In the genomic region with DNA sequence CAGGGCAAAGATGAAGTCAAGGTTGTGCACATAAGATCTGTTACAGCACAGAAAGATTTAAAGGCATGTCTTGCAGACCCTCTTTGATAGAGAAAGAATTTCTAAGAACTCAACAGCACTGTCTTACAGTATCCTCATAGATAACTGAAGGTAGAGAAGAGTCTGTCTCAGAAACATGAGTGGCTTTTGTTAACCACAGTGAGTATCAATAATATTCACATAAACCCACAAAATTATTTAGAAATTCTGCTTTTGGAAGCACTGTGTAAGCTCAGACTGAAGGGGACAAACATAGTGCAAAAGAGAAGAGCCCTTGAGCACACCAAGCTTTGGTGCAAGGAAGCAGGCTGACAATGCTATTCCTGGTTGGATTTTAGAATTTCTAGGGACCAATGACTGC, we compare ENCODE assay signal across 34 cellular contexts.
"Had no signal": no experiment of that assay in that cellular context is flagged by ENCODE, and none has a peak within 500 bp of the region (broad histone marks: within the 10 kb centered on the region; RNA-seq: fewer than 3 reads in every experiment).

No MANE protein-coding gene starts in this region.

- H3K4me3 ChIP-seq: ascending aorta, esophagus muscularis mucosa, gastrocnemius medialis had no signal

- H3K9me3 Mint-ChIP-seq: activated CD4-positive, alpha-beta memory T cell treated with anti-CD3 and anti-CD28 coated beads for 36 hours; activated naive CD4-positive, alpha-beta T cell treated with anti-CD3 and anti-CD28 coated beads for 36 hours; activated naive CD4-positive, alpha-beta T cell treated with anti-CD3 and anti-CD28 coated beads, Interleukin-2, amount 50 U/mL, for 24 hours; activated naive CD8-positive, alpha-beta T cell treated with anti-CD3 and anti-CD28 coated beads for 36 hours; activated naive CD8-positive, alpha-beta T cell treated with anti-CD3 and anti-CD28 coated beads, Interleukin-2, amount 50 U/mL, for 24 hours; activated T-helper 1 cell treated with anti-CD3 and anti-CD28 coated beads, Interleukin-12 subunit alpha, Interleukin-12 subunit beta, Interleukin-2, Interleukin-4 antibody, amounts not matched to agents 30 ng/mL and 10 ng/mL and 1 ng/mL, durations not matched to agents 14 hours and 24 hours and 36 hours; activated T-helper 2 cell treated with anti-CD3 and anti-CD28 coated beads, Interferon-gamma antibody, Interleukin-2, Interleukin-4, amounts not matched to agents 10 μg/mL and 5 μg/mL and 100 μg/mL, durations not matched to agents 14 hours and 24 hours and 36 hours; central memory CD8-positive, alpha-beta T cell; effector memory CD8-positive, alpha-beta T cell; T-helper 2 cell treated with Interferon-gamma antibody and Interleukin-4, amounts not matched to agents 5 μg/mL and 100 μg/mL, for 36 hours had no signal

- ATAC-seq: activated CD4-positive, alpha-beta T cell treated with anti-CD3 and anti-CD28 coated beads for 36 hours; activated CD8-positive, alpha-beta memory T cell treated with anti-CD3 and anti-CD28 coated beads, Interleukin-2, amount 10 ng/mL, durations not matched to agents 7 days and 5 days; activated CD8-positive, alpha-beta T cell treated with anti-CD3 and anti-CD28 coated beads, Interleukin-2, amount 10 ng/mL, durations not matched to agents 7 days and 5 days; activated naive CD8-positive, alpha-beta T cell treated with anti-CD3 and anti-CD28 coated beads, Interleukin-2, amount 50 U/mL, for 24 hours; effector memory CD8-positive, alpha-beta T cell; foreskin keratinocyte; gastrocnemius medialis; T-helper 17 cell had no signal

- FAIRE-seq: bronchial epithelial cell had no signal

- H3K9me3 ChIP-seq: ascending aorta, esophagus muscularis mucosa, gastrocnemius medialis had no signal

- H3K27me3 Mint-ChIP-seq: activated CD4-positive, alpha-beta memory T cell treated with anti-CD3 and anti-CD28 coated beads for 36 hours; activated CD4-positive, alpha-beta T cell treated with anti-CD3 and anti-CD28 coated beads for 36 hours; activated CD4-positive, alpha-beta T cell treated with anti-CD3 and anti-CD28 coated beads, Interleukin-2, amount 10 ng/mL, durations not matched to agents 24 days and 14 days; activated CD8-positive, alpha-beta memory T cell treated with anti-CD3 and anti-CD28 coated beads, Interleukin-2, amount 10 ng/mL, durations not matched to agents 7 days and 5 days; activated naive CD4-positive, alpha-beta T cell treated with anti-CD3 and anti-CD28 coated beads, Interleukin-2, amount 50 U/mL, for 24 hours; activated naive CD8-positive, alpha-beta T cell treated with anti-CD3 and anti-CD28 coated beads for 36 hours; activated naive CD8-positive, alpha-beta T cell treated with anti-CD3 and anti-CD28 coated beads, Interleukin-2, amount 50 U/mL, for 24 hours; central memory CD8-positive, alpha-beta T cell; effector memory CD8-positive, alpha-beta T cell; T-helper 17 cell had no signal

- H3K36me3 ChIP-seq: brain microvascular endothelial cell had no signal

- H3K27ac ChIP-seq: ascending aorta, brain microvascular endothelial cell, esophagus muscularis mucosa, foreskin keratinocyte, gastrocnemius medialis had no signal

- H3K4me1 ChIP-seq: foreskin keratinocyte, gastrocnemius medialis had no signal

- H3K27me3 ChIP-seq: ascending aorta, brain microvascular endothelial cell, esophagus muscularis mucosa, foreskin keratinocyte, gastrocnemius medialis had no signal

- DNase-seq: activated CD4-positive, alpha-beta memory T cell treated with anti-CD3 and anti-CD28 coated beads for 36 hours; activated CD4-positive, alpha-beta T cell treated with anti-CD3 and anti-CD28 coated beads for 36 hours; activated CD4-positive, alpha-beta T cell treated with anti-CD3 and anti-CD28 coated beads, Interleukin-2, amount 10 ng/mL, durations not matched to agents 24 days and 14 days; activated CD4-positive, CD25-positive, alpha-beta regulatory T cell; activated CD4-positive, CD25-positive, alpha-beta regulatory T cell treated with anti-CD3 and anti-CD28 coated beads, Interleukin-2, amount 50 U/mL, for 72 hours; activated CD8-positive, alpha-beta memory T cell treated with anti-CD3 and anti-CD28 coated beads, Interleukin-2, amount 10 ng/mL, durations not matched to agents 7 days and 5 days; activated CD8-positive, alpha-beta memory T cell treated with anti-CD3 and anti-CD28 coated beads, Interleukin-2, amount 50 U/mL, for 4 hours; activated CD8-positive, alpha-beta T cell treated with anti-CD3 and anti-CD28 coated beads, Interleukin-2, amount 10 ng/mL, durations not matched to agents 7 days and 5 days; activated effector memory CD4-positive, alpha-beta T cell treated with anti-CD3 and anti-CD28 coated beads, Interleukin-2, amount 50 U/mL, for 16 hours; activated naive CD4-positive, alpha-beta T cell treated with anti-CD3 and anti-CD28 coated beads for 36 hours; activated naive CD8-positive, alpha-beta T cell treated with anti-CD3 and anti-CD28 coated beads for 36 hours; activated naive CD8-positive, alpha-beta T cell treated with anti-CD3 and anti-CD28 coated beads, Interleukin-2, amount 50 U/mL, for 24 hours; activated T-cell treated with anti-CD3 and anti-CD28 coated beads, Interleukin-2, amount 50 U/mL, for 1 hour; activated T-cell treated with anti-CD3 and anti-CD28 coated beads, Interleukin-2, amount 50 U/mL, for 48 hours; brain microvascular endothelial cell; cortex of kidney; dermis blood vessel endothelial cell; effector CD4-positive, alpha-beta T cell; effector memory CD8-positive, alpha-beta T cell; erythroblast; foreskin keratinocyte; gastrocnemius medialis; glutamatergic neuron; T-helper 1 cell; T-helper 17 cell; T1000 had no signal

- H3K27ac Mint-ChIP-seq: activated CD4-positive, alpha-beta memory T cell treated with anti-CD3 and anti-CD28 coated beads for 36 hours; activated CD4-positive, alpha-beta T cell treated with anti-CD3 and anti-CD28 coated beads for 36 hours; activated CD4-positive, alpha-beta T cell treated with anti-CD3 and anti-CD28 coated beads, Interleukin-2, amount 10 ng/mL, durations not matched to agents 24 days and 14 days; activated CD8-positive, alpha-beta memory T cell treated with anti-CD3 and anti-CD28 coated beads, Interleukin-2, amount 10 ng/mL, durations not matched to agents 7 days and 5 days; activated CD8-positive, alpha-beta T cell treated with anti-CD3 and anti-CD28 coated beads, Interleukin-2, amount 10 ng/mL, durations not matched to agents 7 days and 5 days; activated naive CD4-positive, alpha-beta T cell treated with anti-CD3 and anti-CD28 coated beads for 36 hours; activated naive CD4-positive, alpha-beta T cell treated with anti-CD3 and anti-CD28 coated beads, Interleukin-2, amount 50 U/mL, for 24 hours; activated naive CD8-positive, alpha-beta T cell treated with anti-CD3 and anti-CD28 coated beads for 36 hours; activated naive CD8-positive, alpha-beta T cell treated with anti-CD3 and anti-CD28 coated beads, Interleukin-2, amount 50 U/mL, for 24 hours; activated T-helper 1 cell treated with anti-CD3 and anti-CD28 coated beads, Interleukin-12 subunit alpha, Interleukin-12 subunit beta, Interleukin-2, Interleukin-4 antibody, amounts not matched to agents 30 ng/mL and 10 ng/mL and 1 ng/mL, durations not matched to agents 14 hours and 24 hours and 36 hours; activated T-helper 2 cell treated with anti-CD3 and anti-CD28 coated beads, Interferon-gamma antibody, Interleukin-2, Interleukin-4, amounts not matched to agents 10 μg/mL and 5 μg/mL and 100 μg/mL, durations not matched to agents 14 hours and 24 hours and 36 hours; effector memory CD8-positive, alpha-beta T cell; T-helper 17 cell; T-helper 2 cell treated with Interferon-gamma antibody and Interleukin-4, amounts not matched to agents 5 μg/mL and 100 μg/mL, for 36 hours had no signal

- H3K4me3 Mint-ChIP-seq: activated CD4-positive, alpha-beta memory T cell treated with anti-CD3 and anti-CD28 coated beads for 36 hours; activated CD4-positive, alpha-beta T cell treated with anti-CD3 and anti-CD28 coated beads for 36 hours; activated CD4-positive, alpha-beta T cell treated with anti-CD3 and anti-CD28 coated beads, Interleukin-2, amount 10 ng/mL, durations not matched to agents 24 days and 14 days; activated CD8-positive, alpha-beta memory T cell treated with anti-CD3 and anti-CD28 coated beads, Interleukin-2, amount 10 ng/mL, durations not matched to agents 7 days and 5 days; activated CD8-positive, alpha-beta T cell treated with anti-CD3 and anti-CD28 coated beads, Interleukin-2, amount 10 ng/mL, durations not matched to agents 7 days and 5 days; activated naive CD4-positive, alpha-beta T cell treated with anti-CD3 and anti-CD28 coated beads for 36 hours; activated naive CD4-positive, alpha-beta T cell treated with anti-CD3 and anti-CD28 coated beads, Interleukin-2, amount 50 U/mL, for 24 hours; activated naive CD8-positive, alpha-beta T cell treated with anti-CD3 and anti-CD28 coated beads for 36 hours; activated naive CD8-positive, alpha-beta T cell treated with anti-CD3 and anti-CD28 coated beads, Interleukin-2, amount 50 U/mL, for 24 hours; activated T-helper 1 cell treated with anti-CD3 and anti-CD28 coated beads, Interleukin-12 subunit alpha, Interleukin-12 subunit beta, Interleukin-2, Interleukin-4 antibody, amounts not matched to agents 30 ng/mL and 10 ng/mL and 1 ng/mL, durations not matched to agents 14 hours and 24 hours and 36 hours; central memory CD8-positive, alpha-beta T cell; effector memory CD8-positive, alpha-beta T cell; T-helper 17 cell; T-helper 2 cell treated with Interferon-gamma antibody and Interleukin-4, amounts not matched to agents 5 μg/mL and 100 μg/mL, for 36 hours had no signal

- H3K4me1 Mint-ChIP-seq: activated CD4-positive, alpha-beta T cell treated with anti-CD3 and anti-CD28 coated beads for 36 hours; activated CD8-positive, alpha-beta memory T cell treated with anti-CD3 and anti-CD28 coated beads, Interleukin-2, amount 10 ng/mL, durations not matched to agents 7 days and 5 days; activated naive CD4-positive, alpha-beta T cell treated with anti-CD3 and anti-CD28 coated beads, Interleukin-2, amount 50 U/mL, for 24 hours; activated naive CD8-positive, alpha-beta T cell treated with anti-CD3 and anti-CD28 coated beads, Interleukin-2, amount 50 U/mL, for 24 hours had no signal
